In the genomic region with DNA sequence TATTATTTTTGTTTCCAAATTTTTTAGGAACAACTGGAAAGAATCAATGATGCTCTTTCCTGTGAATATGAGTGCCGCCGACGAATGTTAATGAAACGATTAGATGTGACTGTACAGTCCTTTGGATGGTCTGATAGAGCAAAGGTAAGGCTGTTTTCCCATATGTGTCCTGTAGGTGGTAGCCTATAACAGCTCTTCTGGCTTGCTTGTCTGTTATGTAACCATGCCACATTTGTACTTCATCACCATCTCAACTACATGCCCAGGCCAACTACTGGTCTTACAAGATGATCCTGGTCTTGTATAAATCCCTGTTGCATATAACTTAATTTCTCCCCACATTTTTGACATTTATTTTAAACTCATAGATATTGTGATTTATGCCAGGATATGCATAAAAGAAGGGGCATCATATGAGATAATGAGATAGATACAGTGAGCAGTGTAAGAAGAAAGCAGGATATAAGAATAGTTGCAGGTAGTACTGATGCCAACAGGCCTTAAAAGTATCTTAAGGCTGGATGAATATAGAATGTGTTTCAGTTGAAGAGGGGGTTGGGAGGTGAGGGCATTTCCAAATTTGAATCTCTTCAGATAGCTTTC, we compare ENCODE assay signal across 9 cellular contexts. TPM values are rescaled to one million over a fixed set of nuclear protein-coding genes. Genes with fewer than 3 reads are reported as not detected.
A peak's percentile ranks its signal among the peaks of the same experiment; 100 is the strongest.
DNase-seq lines count a peak whose midpoint lies in the region; ATAC-seq and FAIRE-seq lines count a peak whose summit lies in the region.
"Had no signal": no experiment of that assay in that cellular context is flagged by ENCODE, and none has a peak within 500 bp of the region (broad histone marks: within the 10 kb centered on the region; RNA-seq: fewer than 3 reads in every experiment).

No MANE protein-coding gene starts in this region.

- peaks cover 0 to 62% (median 22%) of the 10 kb centered on the region in 3 donors for H3K36me3 Mint-ChIP-seq in CD8-positive, alpha-beta memory T cell
- peaks cover 10% of the 10 kb centered on the region for H3K36me3 Mint-ChIP-seq in natural killer cell treated with Interleukin-12 subunit alpha and Interleukin-12 subunit beta and Interleukin-15 and Interleukin-18, amount 100 ng/mL, for 72 hours

- H3K27ac ChIP-seq in CD8-positive, alpha-beta memory T cell (ENCODE audit: low read depth, low read length): no peak overlapping the region

- CTCF ChIA-PET in CD8-positive, alpha-beta memory T cell (lab: Charles Lee): interaction anchor here (0.9 to 2.9 kb wide), 11 partner anchors 20 to 255 kb away, joined by 3 to 31 read pairs (median 6); a partner anchor contains a TSS

- peaks cover 23% of the 10 kb centered on the region for H3K36me3 ChIP-seq in CD8-positive, alpha-beta memory T cell (ENCODE audit: insufficient read depth, low read length)
- peaks cover 22% of the 10 kb centered on the region for H3K36me3 ChIP-seq in MG63

- H3K4me1 ChIP-seq in CD8-positive, alpha-beta memory T cell (ENCODE audit: insufficient read depth, low read length): peaks cover 7% of the 10 kb centered on the region

- POLR2A ChIA-PET in CD8-positive, alpha-beta memory T cell (lab: Charles Lee): interaction anchor here (0.6 to 0.7 kb wide), 4 partner anchors 9 to 217 kb away, joined by 3 to 6 read pairs (median 3); a partner anchor contains a TSS

- no peaks in the 10 kb centered on the region for H3K27me3 ChIP-seq in CD8-positive, alpha-beta memory T cell (ENCODE audit: insufficient read depth, low read length, poor library complexity, severe bottlenecking)
- H3K27me3 ChIP-seq in MG63: no peaks in the 10 kb centered on the region

- no peaks in the 10 kb centered on the region for H3K9me3 Mint-ChIP-seq in CD8-positive, alpha-beta memory T cell
- no peaks in the 10 kb centered on the region for H3K9me3 Mint-ChIP-seq in natural killer cell treated with Interleukin-12 subunit alpha and Interleukin-12 subunit beta and Interleukin-15 and Interleukin-18, amount 100 ng/mL, for 72 hours
- H3K9me3 Mint-ChIP-seq: stimulated activated naive CD8-positive, alpha-beta T cell treated with anti-CD3 and anti-CD28 coated beads, Interleukin-15, Interleukin-2, amounts not matched to agents 100 ng/mL and 50 ng/mL, for 24 hours had no signal

- ATAC-seq in GM18508 (IDR thresholded peaks at IDR 0.05; ENCODE audit: insufficient read depth, unreplicated experiment): peak; percentile 92
- ATAC-seq in HG02884 (IDR thresholded peaks at IDR 0.05; ENCODE audit: unreplicated experiment): peak; percentile 98
- peak; percentile 98 for ATAC-seq in esophagus mucosa
- ATAC-seq in natural killer cell treated with Interleukin-12 subunit alpha and Interleukin-12 subunit beta and Interleukin-15 and Interleukin-18, amount 100 ng/mL, for 72 hours: peak; percentile 83 to 89

- peaks cover 7 to 8% (median 8%) of the 10 kb centered on the region in 3 donors for H3K4me1 Mint-ChIP-seq in CD8-positive, alpha-beta memory T cell
- peaks cover 0 to 19% of the 10 kb centered on the region in 2 donors for H3K4me1 Mint-ChIP-seq in natural killer cell treated with Interleukin-12 subunit alpha and Interleukin-12 subunit beta and Interleukin-15 and Interleukin-18, amount 100 ng/mL, for 72 hours (ENCODE audit: low read depth in 2 of 2)

- H3K9me3 ChIP-seq in CD8-positive, alpha-beta memory T cell (ENCODE audit: low read length): no peaks in the 10 kb centered on the region
- no peaks in the 10 kb centered on the region for H3K9me3 ChIP-seq in MG63

- H3K27me3 Mint-ChIP-seq in CD8-positive, alpha-beta memory T cell: no peaks in the 10 kb centered on the region
- H3K27me3 Mint-ChIP-seq in natural killer cell treated with Interleukin-12 subunit alpha and Interleukin-12 subunit beta and Interleukin-15 and Interleukin-18, amount 100 ng/mL, for 72 hours: no peaks in the 10 kb centered on the region
- H3K27me3 Mint-ChIP-seq: stimulated activated naive CD8-positive, alpha-beta T cell treated with anti-CD3 and anti-CD28 coated beads, Interleukin-15, Interleukin-2, amounts not matched to agents 100 ng/mL and 50 ng/mL, for 24 hours had no signal

- peak in 4 of 5 donors; percentile 12 to 64 (median 62) for DNase-seq in CD8-positive, alpha-beta memory T cell
- DNase-seq in NCI-H146 treated with DMSO at 0.1 percent for 48 hours (lab: John Stamatoyannopoulos, UW; ENCODE audit: unreplicated experiment): peak; percentile 5
- no peak for DNase-seq in natural killer cell treated with Interleukin-12 subunit alpha and Interleukin-12 subunit beta and Interleukin-15 and Interleukin-18, amount 100 ng/mL, for 72 hours (ENCODE audit: low spot score)
- DNase-seq in MG63: no peak

- no peak overlapping the region for H3K4me3 Mint-ChIP-seq in CD8-positive, alpha-beta memory T cell
- H3K4me3 Mint-ChIP-seq in natural killer cell treated with Interleukin-12 subunit alpha and Interleukin-12 subunit beta and Interleukin-15 and Interleukin-18, amount 100 ng/mL, for 72 hours: no peak overlapping the region
- H3K4me3 Mint-ChIP-seq: stimulated activated naive CD8-positive, alpha-beta T cell treated with anti-CD3 and anti-CD28 coated beads, Interleukin-15, Interleukin-2, amounts not matched to agents 100 ng/mL and 50 ng/mL, for 24 hours had no signal

- H3K27ac Mint-ChIP-seq in CD8-positive, alpha-beta memory T cell: peak overlapping the region in 7 of 8 donors; percentile 6 to 89 (median 76)
- peak overlapping the region in 1 of 2 donors; percentile 22 for H3K27ac Mint-ChIP-seq in natural killer cell treated with Interleukin-12 subunit alpha and Interleukin-12 subunit beta and Interleukin-15 and Interleukin-18, amount 100 ng/mL, for 72 hours
- H3K27ac Mint-ChIP-seq: stimulated activated naive CD8-positive, alpha-beta T cell treated with anti-CD3 and anti-CD28 coated beads, Interleukin-15, Interleukin-2, amounts not matched to agents 100 ng/mL and 50 ng/mL, for 24 hours had no signal

- no peak overlapping the region for H3K4me3 ChIP-seq in CD8-positive, alpha-beta memory T cell (ENCODE audit: low read length)
- no peak overlapping the region for H3K4me3 ChIP-seq in MG63

- FAIRE-seq in TTC549 (lab: Jason Lieb, UNC): peak; percentile 49

RNA-seq across cellular contexts. Expression of a gene that starts 20.3 kb away (rescaled TPM):
- 10 to 100 TPM; 56.7 to 60.9 TPM for total RNA-seq in CD8-positive, alpha-beta memory T cell
- polyA plus RNA-seq in CD8-positive, alpha-beta memory T cell: 2.2 TPM
- 8.9 TPM for total RNA-seq in esophagus mucosa
- total RNA-seq in natural killer cell treated with Interleukin-12 subunit alpha and Interleukin-12 subunit beta and Interleukin-15 and Interleukin-18, amount 100 ng/mL, for 72 hours: 10 to 100 TPM; 24.1 to 36.8 TPM
- 2.2 and 3.7 TPM in 2 replicates for total RNA-seq in MG63 (2014; rRNA removed; shearing (Covaris generic); ENCODE audit: low replicate concordance)

Comparison
In these comparisons a context has a peak if more than half of its experiments do, and no peak if none do; other contexts are left out.
1. DNase-seq: peak in CD8-positive, alpha-beta memory T cell (4 of 5) and NCI-H146 treated with DMSO at 0.1 percent for 48 hours (single experiment); none in natural killer cell treated with Interleukin-12 subunit alpha and Interleukin-12 subunit beta and Interleukin-15 and Interleukin-18, amount 100 ng/mL, for 72 hours (single experiment) and MG63 (single experiment).
2. Peak in every context shown above with its lines, with median percentiles within 50 percentile points of each other: ATAC-seq.